Comparison of ENCODE assay signal across 15 cellular contexts in genomic region chr12:121937654-121938053, GRCh38. TPM values are rescaled to one million over a fixed set of nuclear protein-coding genes. Genes with fewer than 3 reads are reported as not detected.
DNase-seq lines count a peak whose midpoint lies in the region; ATAC-seq and TF ChIP-seq lines count a peak whose summit lies in the region.
"Had no signal": no experiment of that assay in that cellular context is flagged by ENCODE, and none has a peak within 500 bp of the region (broad histone marks: within the 10 kb centered on the region; RNA-seq: fewer than 3 reads in every experiment).

No MANE protein-coding gene starts in this region.

- H3K36me3 ChIP-seq in DND-41 (ENCODE audit: insufficient read depth, low read length) (no peaks in the 10 kb centered on the region), thyroid gland (no peaks in the 10 kb centered on the region)

- DNase-seq in activated naive CD4-positive, alpha-beta T cell treated with anti-CD3 and anti-CD28 coated beads, Interleukin-2, amount 10 ng/mL, durations not matched to agents 7 days and 5 days, result peak; percentile 37
- no peak for DNase-seq in activated naive CD4-positive, alpha-beta T cell (lab: John Stamatoyannopoulos, UW)
- DNase-seq in DND-41 (no peak), nephron progenitor cell (no peak), NCI-H1092 (lab: John Stamatoyannopoulos, UW) (no peak), thyroid gland (no peak)
- DNase-seq: ACHN; CD8-positive, alpha-beta T cell; COR-L47; DMS153; DMS79 treated with DMSO at 0.1 percent for 48 hours; GDM1 had no signal

- no peak overlapping the region for H3K4me3 Mint-ChIP-seq in activated naive CD4-positive, alpha-beta T cell treated with anti-CD3 and anti-CD28 coated beads, Interleukin-2, amount 10 ng/mL, durations not matched to agents 7 days and 5 days
- H3K4me3 Mint-ChIP-seq in activated T-helper 17 cell treated with anti-CD3 and anti-CD28 coated beads, Interleukin-2, amount 50 U/mL, for 72 hours, result no peak overlapping the region
- no peak overlapping the region for H3K4me3 Mint-ChIP-seq in nephron progenitor cell
- H3K4me3 Mint-ChIP-seq: CD8-positive, alpha-beta T cell had no signal

- peaks cover 13% of the 10 kb centered on the region for H3K4me1 Mint-ChIP-seq in activated naive CD4-positive, alpha-beta T cell treated with anti-CD3 and anti-CD28 coated beads, Interleukin-2, amount 10 ng/mL, durations not matched to agents 7 days and 5 days
- H3K4me1 Mint-ChIP-seq in activated T-helper 17 cell treated with anti-CD3 and anti-CD28 coated beads, Interleukin-2, amount 50 U/mL, for 72 hours, result peaks cover 4% of the 10 kb centered on the region
- peaks cover 32% of the 10 kb centered on the region for H3K4me1 Mint-ChIP-seq in nephron progenitor cell

- WGBS in thyroid gland, 2 donors, result 94 to 96% methylated on average over 7 of the region's 7 CpGs

- H3K4me2 ChIP-seq in DND-41 (ENCODE audit: insufficient read depth, low read length), result no peak overlapping the region

- no peaks in the 10 kb centered on the region for H3K79me2 ChIP-seq in DND-41 (ENCODE audit: insufficient read depth, low read length)

- TF ChIP-seq POLR2A in thyroid gland (IDR thresholded peaks at IDR 0.05), result no peak

- H3K4me3 ChIP-seq in DND-41 (ENCODE audit: low read depth in 1 of 2, low read length in 2 of 2), result no peak overlapping the region
- H3K4me3 ChIP-seq in thyroid gland (replicated peaks in 1 of 3), result no peak overlapping the region

- peak; percentile 38; the same call in 1 of the 3 replicates for ATAC-seq in DND-41 (ENCODE audit: insufficient read depth, low read depth)
- ATAC-seq in activated T-helper 17 cell treated with anti-CD3 and anti-CD28 coated beads, Interleukin-2, amount 50 U/mL, for 72 hours (replicated peaks), result peak; percentile 46
- ATAC-seq: CD8-positive, alpha-beta T cell; HCT116 had no signal

- H3K27ac ChIP-seq in DND-41 (ENCODE audit: low read length) (no peak overlapping the region), thyroid gland (no peak overlapping the region)
- H3K27ac ChIP-seq: C4-2B had no signal

- no peak overlapping the region for H3K27ac Mint-ChIP-seq in activated naive CD4-positive, alpha-beta T cell treated with anti-CD3 and anti-CD28 coated beads, Interleukin-2, amount 10 ng/mL, durations not matched to agents 7 days and 5 days
- H3K27ac Mint-ChIP-seq in activated T-helper 17 cell treated with anti-CD3 and anti-CD28 coated beads, Interleukin-2, amount 50 U/mL, for 72 hours, result no peak overlapping the region
- H3K27ac Mint-ChIP-seq in nephron progenitor cell, result peak overlapping the region; percentile 20
- H3K27ac Mint-ChIP-seq: CD8-positive, alpha-beta T cell had no signal

- H3K9me3 Mint-ChIP-seq in activated naive CD4-positive, alpha-beta T cell treated with anti-CD3 and anti-CD28 coated beads, Interleukin-2, amount 10 ng/mL, durations not matched to agents 7 days and 5 days, result no peaks in the 10 kb centered on the region
- H3K9me3 Mint-ChIP-seq in activated T-helper 17 cell treated with anti-CD3 and anti-CD28 coated beads, Interleukin-2, amount 50 U/mL, for 72 hours, result no peaks in the 10 kb centered on the region
- H3K9me3 Mint-ChIP-seq in nephron progenitor cell, result peaks cover 17% of the 10 kb centered on the region
- H3K9me3 Mint-ChIP-seq: CD8-positive, alpha-beta T cell had no signal

- intact Hi-C loops in thyroid gland (cut with DNase I), result loop anchor here (10.0 kb wide), 1 partner anchor 87 kb away; the partner anchor contains the start of gene BCL7A

- H3K9ac ChIP-seq in DND-41 (ENCODE audit: low read depth, low read length), result no peak overlapping the region

- CTCF ChIA-PET in activated naive CD4-positive, alpha-beta T cell treated with anti-CD3 and anti-CD28 coated beads, Interleukin-2, amount 10 ng/mL, durations not matched to agents 7 days and 5 days (lab: Charles Lee), result no interaction called here

- H3K9me3 ChIP-seq in DND-41 (ENCODE audit: insufficient read depth, low read length, severe bottlenecking) (no peaks in the 10 kb centered on the region), thyroid gland (no peaks in the 10 kb centered on the region)

- peaks cover 7% of the 10 kb centered on the region for H3K27me3 Mint-ChIP-seq in activated naive CD4-positive, alpha-beta T cell treated with anti-CD3 and anti-CD28 coated beads, Interleukin-2, amount 10 ng/mL, durations not matched to agents 7 days and 5 days
- H3K27me3 Mint-ChIP-seq in activated T-helper 17 cell treated with anti-CD3 and anti-CD28 coated beads, Interleukin-2, amount 50 U/mL, for 72 hours, result no peaks in the 10 kb centered on the region
- no peaks in the 10 kb centered on the region for H3K27me3 Mint-ChIP-seq in nephron progenitor cell (ENCODE audit: low read depth, poor library complexity)

- H3K4me1 ChIP-seq in DND-41 (ENCODE audit: insufficient read depth, low read length) (peaks cover 2% of the 10 kb centered on the region; the same call in 1 of the 2 replicates), thyroid gland (peaks cover 4 to 16% of the 10 kb centered on the region in 2 donors)

- no peak overlapping the region for H2AFZ ChIP-seq in DND-41 (ENCODE audit: low read depth, low read length)

- H4K20me1 ChIP-seq in DND-41 (ENCODE audit: insufficient read depth, low read length), result no peaks in the 10 kb centered on the region

- H3K27me3 ChIP-seq in DND-41 (ENCODE audit: insufficient read depth, low read length, poor library complexity) (no peaks in the 10 kb centered on the region), thyroid gland (no peaks in the 10 kb centered on the region)

- TF ChIP-seq CTCF in DND-41 (IDR thresholded peaks at IDR 0.05; ENCODE audit: borderline replicate concordance, extremely low read depth, low read length, poor library complexity, severe bottlenecking), result no peak
- no peak for TF ChIP-seq CTCF in nephron progenitor cell (IDR thresholded peaks at IDR 0.05)
- no peak for TF ChIP-seq CTCF in thyroid gland (IDR thresholded peaks at IDR 0.05)

- no peaks in the 10 kb centered on the region for H3K36me3 Mint-ChIP-seq in activated naive CD4-positive, alpha-beta T cell treated with anti-CD3 and anti-CD28 coated beads, Interleukin-2, amount 10 ng/mL, durations not matched to agents 7 days and 5 days
- H3K36me3 Mint-ChIP-seq in activated T-helper 17 cell treated with anti-CD3 and anti-CD28 coated beads, Interleukin-2, amount 50 U/mL, for 72 hours (ENCODE audit: low read depth), result no peaks in the 10 kb centered on the region
- peaks cover 36% of the 10 kb centered on the region for H3K36me3 Mint-ChIP-seq in nephron progenitor cell (ENCODE audit: low read depth)
- H3K36me3 Mint-ChIP-seq: CD8-positive, alpha-beta T cell had no signal

RNA-seq across cellular contexts. Expression of gene CFAP251, which starts 19.3 kb away (rescaled TPM):
- total RNA-seq in activated T-helper 17 cell treated with anti-CD3 and anti-CD28 coated beads, Interleukin-2, amount 50 U/mL, for 72 hours, result 10 to 100 TPM in 1 of 2 donors, 1 to 10 TPM in 1; 1.8 to 12.6 TPM
- 10 to 100 TPM; 17.7 to 27.0 (median 23.7) TPM for total RNA-seq in thyroid gland

RNA-seq across cellular contexts. Expression of gene PSMD9, which starts 49.1 kb away (rescaled TPM):
- 10 to 100 TPM; 39.8 to 75.1 TPM for total RNA-seq in activated T-helper 17 cell treated with anti-CD3 and anti-CD28 coated beads, Interleukin-2, amount 50 U/mL, for 72 hours
- total RNA-seq in thyroid gland, result 100 to 1,000 TPM in 2 of 4 donors, 10 to 100 TPM in 2; 67.9 to 149 (median 97.4) TPM
